14 cellular contexts compared by ENCODE assay signal in the genomic region with DNA sequence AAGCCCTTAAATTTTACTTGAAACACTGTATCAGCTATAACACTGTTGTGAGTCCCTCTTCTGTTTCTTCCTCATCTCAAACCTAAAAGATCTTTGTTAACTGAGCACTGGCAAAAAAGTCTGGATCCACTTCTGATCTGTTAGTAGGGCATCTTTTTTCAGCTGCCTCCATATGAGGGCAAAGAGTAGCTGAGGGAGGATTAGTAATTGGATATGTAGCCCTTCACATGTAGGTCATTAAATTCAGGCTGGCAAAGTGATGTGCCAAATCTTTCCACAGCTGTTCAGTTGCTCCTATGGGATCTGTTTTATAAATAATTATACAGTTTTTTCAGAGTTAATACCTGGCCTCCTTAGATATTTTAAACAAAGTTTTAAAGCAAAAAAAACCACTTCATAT. TPM values are rescaled to one million over a fixed set of nuclear protein-coding genes. Genes with fewer than 3 reads are reported as not detected.
DNase-seq lines count a peak whose midpoint lies in the region; ATAC-seq and TF ChIP-seq lines count a peak whose summit lies in the region.
"Had no signal": no experiment of that assay in that cellular context is flagged by ENCODE, and none has a peak within 500 bp of the region (broad histone marks: within the 10 kb centered on the region; RNA-seq: fewer than 3 reads in every experiment).

No MANE protein-coding gene starts in this region.

- H4K8ac ChIP-seq in mesenchymal stem cell (ENCODE audit: low read length), result no peak overlapping the region

- 0 out of 2 replicates have a peak, but pooled peaks cover 9% of the 10 kb centered on the region for H3K4me1 ChIP-seq in PC-9 (replicated peaks; ENCODE audit: insufficient read depth)
- H3K4me1 ChIP-seq in mesenchymal stem cell (ENCODE audit: control insufficient read depth, insufficient read depth, low read depth, low read length), result peaks cover 3% of the 10 kb centered on the region

- H3K23ac ChIP-seq in mesenchymal stem cell (ENCODE audit: low read length in 2 of 2), result no peak overlapping the region

- H3K14ac ChIP-seq in mesenchymal stem cell (ENCODE audit: low read length in 2 of 2), result no peak overlapping the region

- no peak overlapping the region for H2BK12ac ChIP-seq in mesenchymal stem cell (ENCODE audit: low read length in 2 of 2)

- CTCF ChIA-PET in PC-9 (lab: Charles Lee) (no interaction called here), GM10248 (lab: Yijun Ruan, JAX) (interaction anchor here (0.6 to 3.5 kb wide), 4 partner anchors 12 to 384 kb away, joined by 3 to 30 read pairs (median 8); no protein-coding TSS in a partner anchor)

- H3K9me3 ChIP-seq in PC-9 (ENCODE audit: insufficient read depth, low read depth) (no peaks in the 10 kb centered on the region), mesenchymal stem cell (ENCODE audit: control insufficient read depth, low read length) (no peaks in the 10 kb centered on the region)
- H3K9me3 ChIP-seq: BLaER1 treated with 17β-estradiol and CSF1 and Interleukin-3, amounts not matched to agents 10 nM and 100 nM; thoracic aorta had no signal

- H3K27ac ChIP-seq in PC-9, result no peak overlapping the region
- no peak overlapping the region for H3K27ac ChIP-seq in mesenchymal stem cell (ENCODE audit: low read length, poor library complexity, severe bottlenecking)

- no TSS peak for BruUV-seq in PC-9 (replicated peaks; lab: Mats Ljungman, UMichigan)

- H2BK15ac ChIP-seq in mesenchymal stem cell (ENCODE audit: low read depth, poor library complexity, severe bottlenecking), result no peak overlapping the region

- no peaks in the 10 kb centered on the region for H4K20me1 ChIP-seq in PC-9 (ENCODE audit: insufficient read depth)
- H4K20me1 ChIP-seq: BLaER1 treated with 17β-estradiol and CSF1 and Interleukin-3, amounts not matched to agents 10 nM and 100 nM had no signal

- H3K27me3 ChIP-seq in PC-9 (ENCODE audit: insufficient read depth, low read depth) (no peaks in the 10 kb centered on the region), mesenchymal stem cell (ENCODE audit: control insufficient read depth in 1 of 2, insufficient read depth in 1 of 2, low read length in 2 of 2) (no peaks in the 10 kb centered on the region)
- H3K27me3 ChIP-seq: BLaER1 treated with 17β-estradiol and CSF1 and Interleukin-3, amounts not matched to agents 10 nM and 100 nM had no signal

- H3K18ac ChIP-seq in mesenchymal stem cell (ENCODE audit: low read depth in 1 of 2, low read length in 2 of 2), result no peak overlapping the region

- intact Hi-C loops in PC-9 (cut with micrococcal nuclease; ENCODE audit: unreplicated experiment), result no loop called here

- H3K4me1 Mint-ChIP-seq in stimulated activated naive CD8-positive, alpha-beta T cell treated with anti-CD3 and anti-CD28 coated beads, Interleukin-15, Interleukin-2, amounts not matched to agents 100 ng/mL and 50 ng/mL, for 24 hours (ENCODE audit: low read depth), result peaks cover 14% of the 10 kb centered on the region
- peaks cover 13% of the 10 kb centered on the region for H3K4me1 Mint-ChIP-seq in stimulated activated naive CD8-positive, alpha-beta T cell treated with anti-CD3 and anti-CD28 coated beads, Interleukin-15, amount 100 ng/mL, for 72 hours
- H3K4me1 Mint-ChIP-seq in mesothelial cell of epicardium, result peaks cover 14% of the 10 kb centered on the region

- no peak overlapping the region for H2AK5ac ChIP-seq in mesenchymal stem cell (ENCODE audit: low read length, severe bottlenecking)

- no peaks in the 10 kb centered on the region for H3K9me3 Mint-ChIP-seq in stimulated activated naive CD8-positive, alpha-beta T cell treated with anti-CD3 and anti-CD28 coated beads, Interleukin-15, Interleukin-2, amounts not matched to agents 100 ng/mL and 50 ng/mL, for 24 hours
- no peaks in the 10 kb centered on the region for H3K9me3 Mint-ChIP-seq in stimulated activated naive CD8-positive, alpha-beta T cell treated with anti-CD3 and anti-CD28 coated beads, Interleukin-15, amount 100 ng/mL, for 72 hours
- no peaks in the 10 kb centered on the region for H3K9me3 Mint-ChIP-seq in mesothelial cell of epicardium

- H3K27me3 Mint-ChIP-seq in stimulated activated naive CD8-positive, alpha-beta T cell treated with anti-CD3 and anti-CD28 coated beads, Interleukin-15, Interleukin-2, amounts not matched to agents 100 ng/mL and 50 ng/mL, for 24 hours, result peaks cover 36% of the 10 kb centered on the region
- peaks cover 34% of the 10 kb centered on the region for H3K27me3 Mint-ChIP-seq in stimulated activated naive CD8-positive, alpha-beta T cell treated with anti-CD3 and anti-CD28 coated beads, Interleukin-15, amount 100 ng/mL, for 72 hours
- H3K27me3 Mint-ChIP-seq in mesothelial cell of epicardium (ENCODE audit: low read depth), result peaks cover 30% of the 10 kb centered on the region

- peak overlapping the region; percentile 96 for H3K4me3 Mint-ChIP-seq in stimulated activated naive CD8-positive, alpha-beta T cell treated with anti-CD3 and anti-CD28 coated beads, Interleukin-15, Interleukin-2, amounts not matched to agents 100 ng/mL and 50 ng/mL, for 24 hours
- peak overlapping the region in 1 of 2 donors; percentile 49 for H3K4me3 Mint-ChIP-seq in stimulated activated naive CD8-positive, alpha-beta T cell treated with anti-CD3 and anti-CD28 coated beads, Interleukin-15, amount 100 ng/mL, for 72 hours
- peak overlapping the region; percentile 99 for H3K4me3 Mint-ChIP-seq in mesothelial cell of epicardium

- H2BK5ac ChIP-seq in mesenchymal stem cell (ENCODE audit: low read depth, low read length, poor library complexity, severe bottlenecking), result no peak overlapping the region

- no peak for ATAC-seq in stimulated activated naive CD8-positive, alpha-beta T cell treated with anti-CD3 and anti-CD28 coated beads, Interleukin-15, amount 100 ng/mL, for 72 hours
- ATAC-seq in HG02678 (IDR thresholded peaks at IDR 0.05; ENCODE audit: unreplicated experiment), result no peak

- H3K36me3 ChIP-seq in PC-9 (ENCODE audit: low read depth) (no peaks in the 10 kb centered on the region), mesenchymal stem cell (ENCODE audit: control insufficient read depth in 1 of 2, insufficient read depth in 2 of 2, low read depth in 1 of 2, low read length in 2 of 2) (no peaks in the 10 kb centered on the region)
- H3K36me3 ChIP-seq: BLaER1 treated with 17β-estradiol and CSF1 and Interleukin-3, amounts not matched to agents 10 nM and 100 nM; thoracic aorta had no signal

- H3K9me2 ChIP-seq in PC-9 (ENCODE audit: insufficient read depth), result no peaks in the 10 kb centered on the region

- peak overlapping the region; percentile 84; the same call in 1 of the 2 replicates for H3K4me2 ChIP-seq in PC-9
- no peak overlapping the region for H3K4me2 ChIP-seq in mesenchymal stem cell (ENCODE audit: low read length, poor library complexity, severe bottlenecking)

- H4K91ac ChIP-seq in mesenchymal stem cell (ENCODE audit: low read length), result no peak overlapping the region

- TF ChIP-seq CTCF in PC-9 (conservative IDR thresholded peaks at IDR 0.05) (no peak), mesothelial cell of epicardium (IDR thresholded peaks at IDR 0.05; ENCODE audit: unreplicated experiment) (no peak), GM10248 (IDR thresholded peaks at IDR 0.05; ENCODE audit: control extremely low read depth, extremely low read depth, low read depth, missing control alignments) (no peak)

- no peaks in the 10 kb centered on the region for H3K79me1 ChIP-seq in mesenchymal stem cell (replicated peaks; ENCODE audit: low read length, poor library complexity, severe bottlenecking)

- no peaks in the 10 kb centered on the region for H3K79me2 ChIP-seq in PC-9 (ENCODE audit: low read depth)

- H2AFZ ChIP-seq in PC-9 (peak overlapping the region; percentile 81; the same call in 1 of the 2 replicates), mesenchymal stem cell (ENCODE audit: low read depth, low read length) (no peak overlapping the region)

- H3K36me3 Mint-ChIP-seq in stimulated activated naive CD8-positive, alpha-beta T cell treated with anti-CD3 and anti-CD28 coated beads, Interleukin-15, Interleukin-2, amounts not matched to agents 100 ng/mL and 50 ng/mL, for 24 hours (ENCODE audit: low read depth), result no peaks in the 10 kb centered on the region
- no peaks in the 10 kb centered on the region for H3K36me3 Mint-ChIP-seq in mesothelial cell of epicardium

- H3K9ac ChIP-seq in mesenchymal stem cell (ENCODE audit: low read length), result no peak overlapping the region

- H3K27ac Mint-ChIP-seq in stimulated activated naive CD8-positive, alpha-beta T cell treated with anti-CD3 and anti-CD28 coated beads, Interleukin-15, Interleukin-2, amounts not matched to agents 100 ng/mL and 50 ng/mL, for 24 hours, result peak overlapping the region; percentile 11
- H3K27ac Mint-ChIP-seq in stimulated activated naive CD8-positive, alpha-beta T cell treated with anti-CD3 and anti-CD28 coated beads, Interleukin-15, amount 100 ng/mL, for 72 hours, result peak overlapping the region in 1 of 2 donors; percentile 8
- H3K27ac Mint-ChIP-seq in mesothelial cell of epicardium, result no peak overlapping the region

- no peak overlapping the region for H2BK120ac ChIP-seq in mesenchymal stem cell (ENCODE audit: low read depth, low read length)

- peaks cover 16% of the 10 kb centered on the region for H3F3A ChIP-seq in PC-9 (ENCODE audit: insufficient read depth, low read depth)

- H3K4ac ChIP-seq in mesenchymal stem cell (ENCODE audit: low read depth in 1 of 2, low read length in 2 of 2), result no peak overlapping the region

- no peak overlapping the region for H3K4me3 ChIP-seq in PC-9
- H3K4me3 ChIP-seq in mesenchymal stem cell (ENCODE audit: insufficient read depth in 1 of 2, low read depth in 1 of 2, low read length in 2 of 2), result no peak overlapping the region

- POLR2A ChIA-PET in PC-9 (lab: Charles Lee; ENCODE audit: unreplicated experiment), result interaction anchor here (0.6 kb wide), 1 partner anchor 382 kb away, joined by 9 read pairs; no protein-coding TSS in a partner anchor
- POLR2A ChIA-PET in GM10248 (lab: Yijun Ruan, JAX), result no interaction called here

- no peak for DNase-seq in stimulated activated naive CD8-positive, alpha-beta T cell treated with anti-CD3 and anti-CD28 coated beads, Interleukin-15, amount 100 ng/mL, for 72 hours
- DNase-seq in PC-9 (no peak), mesothelial cell of epicardium (ENCODE audit: low spot score in 2 of 2, unreplicated experiment in 2 of 2) (no peak), GM10248 (ENCODE audit: extremely low spot score) (no peak), LoVo (ENCODE audit: low spot score) (no peak), mesenchymal stem cell (no peak)
- DNase-seq: activated CD8-positive, alpha-beta memory T cell treated with anti-CD3 and anti-CD28 coated beads, Interleukin-2, amount 50 U/mL, for 48 hours; T1000 had no signal

RNA-seq across cellular contexts. Expression of a gene that starts 1.1 kb away (rescaled TPM):
- total RNA-seq in PC-9 (2021) (4.6 and 6.1 TPM in 2 replicates), mesothelial cell of epicardium (4.5 to 5.5 TPM (median 5.1 TPM) in 3 replicates)
- 5.4 TPM for polyA plus RNA-seq in mesenchymal stem cell (2013, experiment 1 of 2)
- polyA plus RNA-seq in mesenchymal stem cell (2013, experiment 2 of 2), result 5.6 TPM

RNA-seq across cellular contexts. Expression of a gene that starts 9.7 kb away (rescaled TPM):
- total RNA-seq in PC-9 (2021) (not detected in 2 replicates), mesothelial cell of epicardium (0.43 to 0.75 TPM in 2 of 3 replicates, not detected in the other)
- polyA plus RNA-seq in mesenchymal stem cell (2013, experiment 1 of 2), result 0.01 TPM
- not detected for polyA plus RNA-seq in mesenchymal stem cell (2013, experiment 2 of 2)
- total RNA-seq: epithelial cell of proximal tubule, omental fat pad, thoracic aorta had no signal

RNA-seq across cellular contexts. Expression of a gene that starts 54.1 kb away (rescaled TPM):
- total RNA-seq in PC-9 (2021) (not detected in 2 replicates), mesothelial cell of epicardium (not detected in 3 replicates)
- polyA plus RNA-seq in mesenchymal stem cell (2013, experiment 1 of 2), result not detected
- not detected for polyA plus RNA-seq in mesenchymal stem cell (2013, experiment 2 of 2)
- total RNA-seq: epithelial cell of proximal tubule, omental fat pad, thoracic aorta had no signal
